ENCODE assay signal across 1 cellular context in genomic region chr4:60759518-60760245, GRCh38.
A peak's percentile ranks its signal among the peaks of the same experiment; 100 is the strongest.
TF ChIP-seq lines count a peak whose summit lies in the region.

No MANE protein-coding gene starts in this region.

TF ChIP-seq in GM12878, 131 proteins besides CTCF, POLR2A, EP300 and RAD21:
- TF ChIP-seq TBL1XR1 (IDR thresholded peaks at IDR 0.05; ENCODE audit: low read depth, low read length) (no peak), ZNF384 (IDR thresholded peaks at IDR 0.05; ENCODE audit: borderline replicate concordance, low read depth, low read length) (0 out of 2 replicates have a peak, but pooled peaks have one; percentile 15)
